ENCODE assay signal across 7 cellular contexts in genomic region chr12:57429473-57430116, GRCh38. TPM values are rescaled to one million over a fixed set of nuclear protein-coding genes. Genes with fewer than 3 reads are reported as not detected.
DNase-seq lines count a peak whose midpoint lies in the region; ATAC-seq and TF ChIP-seq lines count a peak whose summit lies in the region.
"Had no signal": no experiment of that assay in that cellular context is flagged by ENCODE, and none has a peak within 500 bp of the region (broad histone marks: within the 10 kb centered on the region; RNA-seq: fewer than 3 reads in every experiment).

No MANE protein-coding gene starts in this region.

- intact Hi-C loops in lower lobe of right lung (cut with DNase I): no loop called here

- ATAC-seq in lower lobe of right lung: no peak

- peaks cover 4% of the 10 kb centered on the region for H3K36me3 ChIP-seq in lower lobe of right lung

- H3K27ac ChIP-seq in lower lobe of right lung: peak overlapping the region; percentile 83

- no peaks in the 10 kb centered on the region for H3K27me3 ChIP-seq in lower lobe of right lung (ENCODE audit: low read depth)

- no peaks in the 10 kb centered on the region for H3K9me3 ChIP-seq in lower lobe of right lung

- peak; percentile 32 for DNase-seq in ELR (ENCODE audit: low read depth)
- no peak for DNase-seq in lower lobe of right lung
- no peak for DNase-seq in NCI-H128 (lab: John Stamatoyannopoulos, UW; ENCODE audit: unreplicated experiment)
- no peak for DNase-seq in NCI-H1048 (lab: John Stamatoyannopoulos, UW)
- no peak for DNase-seq in NCI-H1694 treated with DMSO at 0.1 percent for 48 hours (lab: John Stamatoyannopoulos, UW)

- no peak for TF ChIP-seq CTCF in WI38 (IDR thresholded peaks at IDR 0.05; ENCODE audit: low read depth, low read length)
- TF ChIP-seq CTCF in lower lobe of right lung (IDR thresholded peaks at IDR 0.05): no peak

- H3K4me1 ChIP-seq in lower lobe of right lung: peaks cover 14% of the 10 kb centered on the region

- peak overlapping the region; percentile 57 for H3K4me3 ChIP-seq in WI38 (ENCODE audit: low read depth, low read length)
- peak overlapping the region; percentile 77 for H3K4me3 ChIP-seq in lower lobe of right lung

RNA-seq across cellular contexts. Expression of gene R3HDM2, which starts 1.2 kb away (rescaled TPM):
- total RNA-seq in lower lobe of right lung: 79.3 TPM

RNA-seq across cellular contexts. Expression of gene INHBC, which starts 5.0 kb away (rescaled TPM):
- total RNA-seq in lower lobe of right lung: not detected
- total RNA-seq: T-helper 2 cell treated with Interferon-gamma antibody and Interleukin-4, amounts not matched to agents 100 ng/mL and 5 ng/mL, for 36 hours had no signal

RNA-seq across cellular contexts. Expression of gene INHBE, which starts 25.5 kb away (rescaled TPM):
- total RNA-seq in lower lobe of right lung: not detected
- total RNA-seq: T-helper 2 cell treated with Interferon-gamma antibody and Interleukin-4, amounts not matched to agents 100 ng/mL and 5 ng/mL, for 36 hours had no signal

RNA-seq across cellular contexts. Expression of gene GLI1, which starts 30.0 kb away (rescaled TPM):
- total RNA-seq in lower lobe of right lung: 0.21 TPM

RNA-seq across cellular contexts. Expression of gene ARHGAP9, which starts 50.1 kb away (rescaled TPM):
- 54.2 TPM for total RNA-seq in lower lobe of right lung
